In genomic region chr19:51570962-51571575, GRCh38 we compare ENCODE assay signal across 8 cellular contexts. TPM values are rescaled to one million over a fixed set of nuclear protein-coding genes. Genes with fewer than 3 reads are reported as not detected.
DNase-seq lines count a peak whose midpoint lies in the region; ATAC-seq and TF ChIP-seq lines count a peak whose summit lies in the region.

Gene ZNF175 (plus strand): TSS chr19:51571283. CDS start chr19:51573330, 2,047 bp downstream.

- intact Hi-C loops in left lung (cut with DNase I) = no loop called here

- no peaks in the 10 kb centered on the region for H3K9me3 ChIP-seq in AG04450 (ENCODE audit: control insufficient read depth, insufficient read depth, low read length)
- H3K9me3 ChIP-seq in left lung = no peaks in the 10 kb centered on the region

- H3K27ac ChIP-seq in AG04450 (ENCODE audit: low read depth, low read length) (peak within 1 kb of the TSS; percentile 52), left lung (peak within 1 kb of the TSS in 1 of 2 donors; percentile 43)

- CTCF ChIA-PET in AG04450 (lab: Charles Lee) = interaction anchor here (0.6 to 1.8 kb wide), 4 partner anchors 56 to 443 kb away, joined by 4 to 15 read pairs (median 5); no protein-coding TSS in a partner anchor

- DNase-seq in AG04450 (ENCODE audit: low read depth, low spot score) (peak; percentile 90), NCI-H526 (lab: John Stamatoyannopoulos, UW) (peak; percentile 97 to 99), dermis microvascular lymphatic vessel endothelial cell (ENCODE audit: low read depth in 2 of 2) (peak; percentile 97 to 98), left lung (peak; percentile 89 to 93)
- peak; percentile 76 to 86 for DNase-seq in activated CD4-positive, alpha-beta T cell treated with anti-CD3 and anti-CD28 coated beads, Interleukin-2, amount 50 U/mL, for 24 hours (ENCODE audit: low read depth in 1 of 2, low spot score in 1 of 2)
- peak; percentile 88 to 91 for DNase-seq in stimulated activated CD4-positive, alpha-beta T cell treated with anti-CD3 and anti-CD28 coated beads, Interleukin-2, amount 100 ng/mL, for 24 hours

- TF ChIP-seq CTCF in AG04450 (IDR thresholded peaks at IDR 0.05; ENCODE audit: low read depth, low read length) (no peak), left lung (IDR thresholded peaks at IDR 0.05) (no peak)

- peaks cover 0 to 19% of the 10 kb centered on the region in 2 donors for H3K36me3 ChIP-seq in left lung

- ATAC-seq in GM18909 (IDR thresholded peaks at IDR 0.05; ENCODE audit: poor library complexity, unreplicated experiment) (peak; percentile 73), HG03342 (IDR thresholded peaks at IDR 0.05; ENCODE audit: unreplicated experiment) (peak; percentile 82), left lung (peak; percentile 100)

- H3K4me3 ChIP-seq in AG04450 (ENCODE audit: low read depth, low read length) (peak within 1 kb of the TSS; percentile 84), left lung (peak within 1 kb of the TSS; percentile 55 to 63)

- POLR2A ChIA-PET in AG04450 (lab: Yijun Ruan, JAX) = interaction anchor here (0.8 to 1.1 kb wide), 4 partner anchors 23 to 316 kb away, joined by 4 to 5 read pairs (median 4); no protein-coding TSS in a partner anchor

- H3K4me1 ChIP-seq in left lung = peaks cover 0 to 24% of the 10 kb centered on the region in 2 donors

- H3K27me3 ChIP-seq in AG04450 (ENCODE audit: control insufficient read depth, insufficient read depth, low read length) = no peaks in the 10 kb centered on the region
- peaks cover 0 to 25% of the 10 kb centered on the region in 2 donors for H3K27me3 ChIP-seq in left lung

RNA-seq across cellular contexts. Expression of gene ZNF175, which starts in this region (rescaled TPM):
- polyA plus RNA-seq in AG04450 (2011; rRNA removed) = 4.8 and 6.4 TPM in 2 replicates
- polyA minus RNA-seq in AG04450 (2011; rRNA and poly(A)+ RNA removed) = 10.3 and 14.0 TPM in 2 replicates
- total RNA-seq in dermis microvascular lymphatic vessel endothelial cell (2.1 and 3.9 TPM in 2 replicates), left lung (10 to 100 TPM in 1 of 2 donors, 1 to 10 TPM in 1; 9.4 to 13.3 TPM)
